Comparison of ENCODE assay signal across 3 cellular contexts in the genomic region with DNA sequence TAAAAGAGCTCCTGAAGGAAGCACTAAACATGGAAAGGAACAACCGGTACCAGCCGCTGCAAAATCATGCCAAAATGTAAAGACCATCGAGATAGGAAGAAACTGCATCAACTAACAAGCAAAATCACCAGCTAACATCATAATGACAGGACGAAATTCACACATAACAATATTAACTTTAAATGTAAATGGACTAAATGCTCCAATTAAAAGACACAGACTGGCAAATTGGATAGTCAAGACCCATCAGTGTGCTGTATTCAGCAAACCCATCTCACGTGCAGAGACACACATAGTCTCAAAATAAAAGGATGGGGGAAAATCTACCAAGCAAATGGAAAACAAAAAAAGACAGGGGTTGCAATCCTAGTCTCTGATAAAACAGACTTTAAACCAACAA. TPM values are rescaled to one million over a fixed set of nuclear protein-coding genes. Genes with fewer than 3 reads are reported as not detected.
"Had no signal": no experiment of that assay in that cellular context is flagged by ENCODE, and none has a peak within 500 bp of the region (broad histone marks: within the 10 kb centered on the region; RNA-seq: fewer than 3 reads in every experiment).

No MANE protein-coding gene starts in this region.

RNA-seq across cellular contexts. Expression of a gene that starts 26.4 kb away (rescaled TPM):
- total RNA-seq: OCI-LY7, RPMI7951 had no signal
- polyA plus RNA-seq: SK-N-SH had no signal
